In the genomic region with DNA sequence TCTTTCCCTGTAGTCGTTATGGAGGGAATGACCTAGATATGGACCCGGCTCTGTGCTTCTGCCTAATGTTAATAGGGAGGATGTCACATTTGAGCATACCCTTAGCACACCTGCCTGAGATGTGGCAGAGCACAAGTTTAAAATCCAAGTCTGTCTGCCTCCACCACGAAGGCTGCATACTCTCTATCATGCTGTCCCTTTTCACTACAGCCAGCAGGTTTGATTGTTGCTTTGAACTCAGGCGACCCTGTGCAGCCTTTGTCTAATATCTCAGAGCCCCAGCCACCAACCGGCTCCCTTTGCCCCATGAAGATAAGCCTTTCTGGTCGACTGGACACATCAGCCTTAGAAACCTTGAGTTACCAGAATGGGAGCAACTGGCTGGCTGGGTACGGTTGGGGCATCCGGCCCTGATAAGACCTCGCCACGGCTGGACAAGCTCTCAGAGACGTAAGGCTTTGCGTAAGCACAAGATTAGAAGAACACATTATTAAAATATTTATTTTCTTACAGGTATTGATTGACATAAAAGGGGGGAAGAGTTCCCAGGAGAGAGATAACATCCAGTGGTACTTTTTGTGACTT, we compare ENCODE assay signal across 1 cellular context.
TF ChIP-seq lines count a peak whose summit lies in the region.

No MANE protein-coding gene starts in this region.

TF ChIP-seq in K562, 482 proteins besides CTCF, POLR2A, EP300 and RAD21 (continued from another document and continues in another):
- peak; percentile 77; the same call in 1 of the 2 replicates for TF ChIP-seq ZBTB2 (IDR thresholded peaks at IDR 0.05)
- no peak for TF ChIP-seq NFYB (IDR thresholded peaks at IDR 0.05; ENCODE audit: extremely low read depth, insufficient read length)
- TF ChIP-seq PTTG1 (tag; IDR thresholded peaks at IDR 0.05; ENCODE audit: low read depth): 0 out of 2 replicates have a peak, but pooled peaks have one; percentile 23
- no peak for TF ChIP-seq KLF13 (tag; IDR thresholded peaks at IDR 0.05; ENCODE audit: borderline replicate concordance, low read depth)
- no peak for TF ChIP-seq KLF1 (tag; IDR thresholded peaks at IDR 0.05)
- peak; percentile 61; the same call in 1 of the 2 replicates for TF ChIP-seq MECOM (CRISPR knock-in tag; IDR thresholded peaks at IDR 0.05)
- TF ChIP-seq SNIP1 (IDR thresholded peaks at IDR 0.05; ENCODE audit: low read depth): no peak
- TF ChIP-seq FUS (optimal IDR thresholded peaks at IDR 0.05; ENCODE audit: low read depth, low read length): no peak
- TF ChIP-seq TEAD2 (tag; IDR thresholded peaks at IDR 0.05): no peak
- TF ChIP-seq ZBTB17 (CRISPR knock-in tag; IDR thresholded peaks at IDR 0.05): no peak; the same call in 1 of the 2 replicates
- no peak for TF ChIP-seq ZNF740 (CRISPR knock-in tag; IDR thresholded peaks at IDR 0.05)
- no peak for TF ChIP-seq ZNF740 (tag; IDR thresholded peaks at IDR 0.05)
- no peak for TF ChIP-seq ZNF398 (CRISPR knock-in tag; IDR thresholded peaks at IDR 0.05)
- no peak for TF ChIP-seq ZNF778 (CRISPR knock-in tag; IDR thresholded peaks at IDR 0.05)
- TF ChIP-seq, protein P1, sequence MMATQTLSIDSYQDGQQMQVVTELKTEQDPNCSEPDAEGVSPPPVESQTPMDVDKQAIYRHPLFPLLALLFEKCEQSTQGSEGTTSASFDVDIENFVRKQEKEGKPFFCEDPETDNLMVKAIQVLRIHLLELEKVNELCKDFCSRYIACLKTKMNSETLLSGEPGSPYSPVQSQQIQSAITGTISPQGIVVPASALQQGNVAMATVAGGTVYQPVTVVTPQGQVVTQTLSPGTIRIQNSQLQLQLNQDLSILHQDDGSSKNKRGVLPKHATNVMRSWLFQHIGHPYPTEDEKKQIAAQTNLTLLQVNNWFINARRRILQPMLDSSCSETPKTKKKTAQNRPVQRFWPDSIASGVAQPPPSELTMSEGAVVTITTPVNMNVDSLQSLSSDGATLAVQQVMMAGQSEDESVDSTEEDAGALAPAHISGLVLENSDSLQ (IDR thresholded peaks at IDR 0.05): peak; percentile 40; the same call in 1 of the 2 replicates
- no peak for TF ChIP-seq WHSC1 (IDR thresholded peaks at IDR 0.05; ENCODE audit: low read length)
- no peak for TF ChIP-seq MCM7 (IDR thresholded peaks at IDR 0.05)
- no peak for TF ChIP-seq KAT8 (IDR thresholded peaks at IDR 0.05; ENCODE audit: low read depth)
- TF ChIP-seq ZBTB1 (CRISPR knock-in tag; IDR thresholded peaks at IDR 0.05; ENCODE audit: borderline replicate concordance, low read depth): no peak
- TF ChIP-seq, protein P2, sequence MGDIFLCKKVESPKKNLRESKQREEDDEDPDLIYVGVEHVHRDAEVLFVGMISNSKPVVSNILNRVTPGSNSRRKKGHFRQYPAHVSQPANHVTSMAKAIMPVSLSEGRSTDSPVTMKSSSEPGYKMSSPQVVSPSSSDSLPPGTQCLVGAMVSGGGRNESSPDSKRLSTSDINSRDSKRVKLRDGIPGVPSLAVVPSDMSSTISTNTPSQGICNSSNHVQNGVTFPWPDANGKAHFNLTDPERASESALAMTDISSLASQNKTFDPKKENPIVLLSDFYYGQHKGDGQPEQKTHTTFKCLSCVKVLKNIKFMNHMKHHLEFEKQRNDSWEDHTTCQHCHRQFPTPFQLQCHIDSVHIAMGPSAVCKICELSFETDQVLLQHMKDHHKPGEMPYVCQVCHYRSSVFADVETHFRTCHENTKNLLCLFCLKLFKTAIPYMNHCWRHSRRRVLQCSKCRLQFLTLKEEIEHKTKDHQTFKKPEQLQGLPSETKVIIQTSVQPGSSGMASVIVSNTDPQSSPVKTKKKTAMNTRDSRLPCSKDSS (IDR thresholded peaks at IDR 0.05; ENCODE audit: low read depth, partially characterized antibody): no peak
- peak; percentile 66; the same call in 1 of the 2 replicates for TF ChIP-seq ZNF444 (CRISPR knock-in tag; IDR thresholded peaks at IDR 0.05)
- TF ChIP-seq, protein P3, sequence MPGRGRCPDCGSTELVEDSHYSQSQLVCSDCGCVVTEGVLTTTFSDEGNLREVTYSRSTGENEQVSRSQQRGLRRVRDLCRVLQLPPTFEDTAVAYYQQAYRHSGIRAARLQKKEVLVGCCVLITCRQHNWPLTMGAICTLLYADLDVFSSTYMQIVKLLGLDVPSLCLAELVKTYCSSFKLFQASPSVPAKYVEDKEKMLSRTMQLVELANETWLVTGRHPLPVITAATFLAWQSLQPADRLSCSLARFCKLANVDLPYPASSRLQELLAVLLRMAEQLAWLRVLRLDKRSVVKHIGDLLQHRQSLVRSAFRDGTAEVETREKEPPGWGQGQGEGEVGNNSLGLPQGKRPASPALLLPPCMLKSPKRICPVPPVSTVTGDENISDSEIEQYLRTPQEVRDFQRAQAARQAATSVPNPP (IDR thresholded peaks at IDR 0.05; ENCODE audit: borderline replicate concordance, insufficient read depth, insufficient read length): no peak
- TF ChIP-seq ZNF12 (CRISPR knock-in tag; IDR thresholded peaks at IDR 0.05): no peak
- no peak for TF ChIP-seq CTCFL (IDR thresholded peaks at IDR 0.05; ENCODE audit: borderline replicate concordance, insufficient read depth, low read depth, low read length, poor library complexity, severe bottlenecking)
- peak; percentile 98; the same call in 1 of the 2 replicates for TF ChIP-seq CC2D1A (IDR thresholded peaks at IDR 0.05)
- TF ChIP-seq, protein P4, sequence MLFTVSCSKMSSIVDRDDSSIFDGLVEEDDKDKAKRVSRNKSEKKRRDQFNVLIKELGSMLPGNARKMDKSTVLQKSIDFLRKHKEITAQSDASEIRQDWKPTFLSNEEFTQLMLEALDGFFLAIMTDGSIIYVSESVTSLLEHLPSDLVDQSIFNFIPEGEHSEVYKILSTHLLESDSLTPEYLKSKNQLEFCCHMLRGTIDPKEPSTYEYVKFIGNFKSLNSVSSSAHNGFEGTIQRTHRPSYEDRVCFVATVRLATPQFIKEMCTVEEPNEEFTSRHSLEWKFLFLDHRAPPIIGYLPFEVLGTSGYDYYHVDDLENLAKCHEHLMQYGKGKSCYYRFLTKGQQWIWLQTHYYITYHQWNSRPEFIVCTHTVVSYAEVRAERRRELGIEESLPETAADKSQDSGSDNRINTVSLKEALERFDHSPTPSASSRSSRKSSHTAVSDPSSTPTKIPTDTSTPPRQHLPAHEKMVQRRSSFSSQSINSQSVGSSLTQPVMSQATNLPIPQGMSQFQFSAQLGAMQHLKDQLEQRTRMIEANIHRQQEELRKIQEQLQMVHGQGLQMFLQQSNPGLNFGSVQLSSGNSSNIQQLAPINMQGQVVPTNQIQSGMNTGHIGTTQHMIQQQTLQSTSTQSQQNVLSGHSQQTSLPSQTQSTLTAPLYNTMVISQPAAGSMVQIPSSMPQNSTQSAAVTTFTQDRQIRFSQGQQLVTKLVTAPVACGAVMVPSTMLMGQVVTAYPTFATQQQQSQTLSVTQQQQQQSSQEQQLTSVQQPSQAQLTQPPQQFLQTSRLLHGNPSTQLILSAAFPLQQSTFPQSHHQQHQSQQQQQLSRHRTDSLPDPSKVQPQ (CRISPR knock-in tag; IDR thresholded peaks at IDR 0.05; ENCODE audit: borderline replicate concordance): no peak
- no peak for TF ChIP-seq ZNF408 (CRISPR knock-in tag; IDR thresholded peaks at IDR 0.05; ENCODE audit: low read depth)
- TF ChIP-seq KDM2B (CRISPR knock-in tag; IDR thresholded peaks at IDR 0.05): no peak
- TF ChIP-seq USF1 (CRISPR knock-in tag; IDR thresholded peaks at IDR 0.05): no peak
- peak; percentile 57 to 93 for TF ChIP-seq AFF1 (IDR thresholded peaks at IDR 0.05; ENCODE audit: low read depth in 1 of 2, partially characterized antibody in 2 of 2)
- TF ChIP-seq BHLHE40 (IDR thresholded peaks at IDR 0.05; ENCODE audit: low read length): peak; percentile 76
- TF ChIP-seq CBX2 (IDR thresholded peaks at IDR 0.05; ENCODE audit: insufficient read depth, low read length, poor library complexity, severe bottlenecking): no peak
- no peak for TF ChIP-seq BRF1 (IDR thresholded peaks at IDR 0.05; ENCODE audit: borderline replicate concordance, extremely low read depth, insufficient read length)
- TF ChIP-seq PPARD (CRISPR knock-in tag; IDR thresholded peaks at IDR 0.05): no peak
- TF ChIP-seq NR2F6 (CRISPR knock-in tag; IDR thresholded peaks at IDR 0.05): no peak
- no peak for TF ChIP-seq CBFA2T2 (conservative IDR thresholded peaks at IDR 0.05)
- TF ChIP-seq NFATC3 (IDR thresholded peaks at IDR 0.05): no peak
- TF ChIP-seq, protein P5, sequence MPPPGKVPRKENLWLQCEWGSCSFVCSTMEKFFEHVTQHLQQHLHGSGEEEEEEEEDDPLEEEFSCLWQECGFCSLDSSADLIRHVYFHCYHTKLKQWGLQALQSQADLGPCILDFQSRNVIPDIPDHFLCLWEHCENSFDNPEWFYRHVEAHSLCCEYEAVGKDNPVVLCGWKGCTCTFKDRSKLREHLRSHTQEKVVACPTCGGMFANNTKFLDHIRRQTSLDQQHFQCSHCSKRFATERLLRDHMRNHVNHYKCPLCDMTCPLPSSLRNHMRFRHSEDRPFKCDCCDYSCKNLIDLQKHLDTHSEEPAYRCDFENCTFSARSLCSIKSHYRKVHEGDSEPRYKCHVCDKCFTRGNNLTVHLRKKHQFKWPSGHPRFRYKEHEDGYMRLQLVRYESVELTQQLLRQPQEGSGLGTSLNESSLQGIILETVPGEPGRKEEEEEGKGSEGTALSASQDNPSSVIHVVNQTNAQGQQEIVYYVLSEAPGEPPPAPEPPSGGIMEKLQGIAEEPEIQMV (tag; conservative IDR thresholded peaks at IDR 0.05; ENCODE audit: low read depth): no peak
- no peak for TF ChIP-seq ZFP1 (CRISPR knock-in tag; IDR thresholded peaks at IDR 0.05)
